In the genomic region with DNA sequence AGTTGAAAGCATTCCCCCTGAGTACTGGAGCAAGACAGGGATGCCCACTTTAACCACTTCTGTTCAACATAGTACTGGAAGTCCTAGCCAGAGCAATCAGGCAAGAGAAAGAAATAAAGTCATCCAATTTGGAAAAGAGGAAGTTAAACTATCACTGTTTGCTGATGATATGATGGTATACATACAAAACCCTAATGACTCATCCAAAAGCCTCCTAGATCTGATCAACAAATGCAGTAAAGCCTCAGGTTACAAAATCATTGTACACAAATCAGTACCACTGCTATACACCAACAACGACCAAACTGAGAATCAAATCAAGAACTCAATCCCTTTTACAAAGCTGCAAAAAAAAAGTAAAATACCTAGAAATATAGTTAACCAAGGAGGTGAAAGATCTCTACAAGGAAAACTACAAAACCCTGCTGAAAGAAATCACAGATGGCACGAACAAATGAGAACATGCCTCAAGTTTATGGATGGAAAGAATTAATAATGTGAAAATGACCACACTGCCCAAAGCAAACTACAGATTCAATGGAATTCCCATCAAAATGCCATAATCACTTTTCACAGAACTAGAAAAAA, we compare ENCODE assay signal across 22 cellular contexts. TPM values are rescaled to one million over a fixed set of nuclear protein-coding genes. Genes with fewer than 3 reads are reported as not detected.
DNase-seq lines count a peak whose midpoint lies in the region; ATAC-seq and TF ChIP-seq lines count a peak whose summit lies in the region.
"Had no signal": no experiment of that assay in that cellular context is flagged by ENCODE, and none has a peak within 500 bp of the region (broad histone marks: within the 10 kb centered on the region; RNA-seq: fewer than 3 reads in every experiment).

No MANE protein-coding gene starts in this region.

- H3K36me3 Mint-ChIP-seq in GM23338 (ENCODE audit: low read depth) (peaks cover 15% of the 10 kb centered on the region; the same call in 2 of the 3 replicates), CD14-positive monocyte (no peaks in the 10 kb centered on the region)
- peaks cover 0 to 35% (median 7%) of the 10 kb centered on the region in 5 donors for H3K36me3 Mint-ChIP-seq in naive thymus-derived CD4-positive, alpha-beta T cell

- H3K9me2 ChIP-seq in PC-3 (replicated peaks; ENCODE audit: low read length): no peaks in the 10 kb centered on the region
- no peaks in the 10 kb centered on the region for H3K9me2 ChIP-seq in GM23338 (ENCODE audit: insufficient read depth)

- H3K27ac Mint-ChIP-seq in GM23338: no peak overlapping the region
- peak overlapping the region in 1 of 9 donors; percentile 5 for H3K27ac Mint-ChIP-seq in naive thymus-derived CD4-positive, alpha-beta T cell
- H3K27ac Mint-ChIP-seq in CD14-positive monocyte: no peak overlapping the region
- H3K27ac Mint-ChIP-seq: activated naive CD4-positive, alpha-beta T cell treated with anti-CD3 and anti-CD28 coated beads, Interleukin-2, amount 50 U/mL, for 24 hours; activated T-cell treated with anti-CD3 and anti-CD28 coated beads, Interleukin-2, amount 50 U/mL, for 24 hours; CD8-positive, alpha-beta memory T cell; H9 had no signal

- H3K27ac ChIP-seq in PC-3 (ENCODE audit: low read length): no peak overlapping the region
- H3K27ac ChIP-seq in GM23338 (ENCODE audit: low read depth): no peak overlapping the region
- no peak overlapping the region for H3K27ac ChIP-seq in naive thymus-derived CD4-positive, alpha-beta T cell (ENCODE audit: low read depth, low read length)
- no peak overlapping the region for H3K27ac ChIP-seq in Peyer's patch
- H3K27ac ChIP-seq: colonic mucosa, left lung, tibial artery had no signal

- CTCF ChIA-PET in PC-3 (lab: Charles Lee): no interaction called here
- CTCF ChIA-PET in naive thymus-derived CD4-positive, alpha-beta T cell (lab: Charles Lee): no interaction called here

- H3K27me3 Mint-ChIP-seq in GM23338 (ENCODE audit: insufficient read depth, low read depth, poor library complexity) (no peaks in the 10 kb centered on the region), CD14-positive monocyte (ENCODE audit: low read depth in 3 of 3) (peaks cover 0 to 1% (median 0%) of the 10 kb centered on the region in 3 donors)
- no peaks in the 10 kb centered on the region for H3K27me3 Mint-ChIP-seq in naive thymus-derived CD4-positive, alpha-beta T cell
- H3K27me3 Mint-ChIP-seq: activated naive CD4-positive, alpha-beta T cell treated with anti-CD3 and anti-CD28 coated beads, Interleukin-2, amount 50 U/mL, for 24 hours; activated T-cell treated with anti-CD3 and anti-CD28 coated beads, Interleukin-2, amount 50 U/mL, for 24 hours; CD8-positive, alpha-beta memory T cell had no signal

- H3K9me3 Mint-ChIP-seq in GM23338 (peaks cover 5% of the 10 kb centered on the region), CD14-positive monocyte (peaks cover 4 to 21% (median 11%) of the 10 kb centered on the region in 7 donors)
- peaks cover 0 to 27% (median 10%) of the 10 kb centered on the region in 11 donors for H3K9me3 Mint-ChIP-seq in naive thymus-derived CD4-positive, alpha-beta T cell

- POLR2A ChIA-PET in PC-3 (lab: Charles Lee; ENCODE audit: unreplicated experiment): no interaction called here
- POLR2A ChIA-PET in naive thymus-derived CD4-positive, alpha-beta T cell (lab: Charles Lee): no interaction called here

- no peaks in the 10 kb centered on the region for H3K79me2 ChIP-seq in PC-3 (ENCODE audit: low read length)
- H3K79me2 ChIP-seq in GM23338 (replicated peaks; ENCODE audit: insufficient read depth): no peaks in the 10 kb centered on the region

- H3K4me3 Mint-ChIP-seq in GM23338 (no peak overlapping the region), CD14-positive monocyte (no peak overlapping the region)
- H3K4me3 Mint-ChIP-seq in naive thymus-derived CD4-positive, alpha-beta T cell: no peak overlapping the region
- H3K4me3 Mint-ChIP-seq: activated naive CD4-positive, alpha-beta T cell treated with anti-CD3 and anti-CD28 coated beads, Interleukin-2, amount 50 U/mL, for 24 hours; activated T-cell treated with anti-CD3 and anti-CD28 coated beads, Interleukin-2, amount 50 U/mL, for 24 hours; CD8-positive, alpha-beta memory T cell; H9 had no signal

- H3K4me1 ChIP-seq in PC-3 (ENCODE audit: insufficient read depth, low read length) (peaks cover 8% of the 10 kb centered on the region; the same call in 1 of the 2 replicates), GM23338 (ENCODE audit: insufficient read depth) (0 out of 2 replicates have a peak, but pooled peaks cover 3% of the 10 kb centered on the region), Peyer's patch (peaks cover 0 to 7% (median 3%) of the 10 kb centered on the region in 4 donors)
- peaks cover 18 to 20% of the 10 kb centered on the region in 2 donors for H3K4me1 ChIP-seq in naive thymus-derived CD4-positive, alpha-beta T cell (ENCODE audit: control insufficient read depth in 2 of 2, insufficient read depth in 2 of 2, low read length in 2 of 2)
- H3K4me1 ChIP-seq: colonic mucosa had no signal

- peak; percentile 51 for ATAC-seq in HG03175 (IDR thresholded peaks at IDR 0.05; ENCODE audit: unreplicated experiment)
- ATAC-seq in PC-3: peak; percentile 74
- no peak for ATAC-seq in GM23338
- ATAC-seq in naive thymus-derived CD4-positive, alpha-beta T cell: no peak
- ATAC-seq: left lung had no signal

- no TSS peak for BruUV-seq in PC-3 (replicated peaks; lab: Mats Ljungman, UMichigan)

- H3K27me3 ChIP-seq in PC-3 (ENCODE audit: low read length): no peaks in the 10 kb centered on the region
- H3K27me3 ChIP-seq in GM23338 (ENCODE audit: insufficient read depth): no peaks in the 10 kb centered on the region
- H3K27me3 ChIP-seq in naive thymus-derived CD4-positive, alpha-beta T cell (ENCODE audit: control insufficient read depth in 2 of 2, insufficient read depth in 2 of 2, low read length in 2 of 2): no peaks in the 10 kb centered on the region
- H3K27me3 ChIP-seq in Peyer's patch: no peaks in the 10 kb centered on the region
- H3K27me3 ChIP-seq: colonic mucosa, left lung, tibial artery had no signal

- no peak overlapping the region for H3K9ac ChIP-seq in PC-3 (ENCODE audit: low read length)

- TF ChIP-seq POLR2A in Peyer's patch (IDR thresholded peaks at IDR 0.05): no peak

- DNase-seq in CD1c-positive myeloid dendritic cell (ENCODE audit: extremely low spot score): peak; percentile 12
- peak; percentile 62 for DNase-seq in PC-3
- DNase-seq in fibroblast of mammary gland (ENCODE audit: low read depth): peak; percentile 5
- DNase-seq in GM23338 (ENCODE audit: low spot score): no peak
- DNase-seq in naive thymus-derived CD4-positive, alpha-beta T cell: no peak
- no peak for DNase-seq in CD14-positive monocyte (ENCODE audit: low spot score)
- no peak for DNase-seq in Peyer's patch
- DNase-seq: activated T-cell treated with anti-CD3 and anti-CD28 coated beads, Interleukin-2, amount 50 U/mL, for 24 hours; CD8-positive, alpha-beta memory T cell; colonic mucosa; foreskin melanocyte; H9; left lung; NCI-H1436; NCI-H2171; NCI-H69; nucleus accumbens; stimulated activated naive CD4-positive, alpha-beta T cell; SW 1271; tibial artery had no signal

- H3K4me3 ChIP-seq in PC-3 (ENCODE audit: low read length): no peak overlapping the region
- H3K4me3 ChIP-seq in fibroblast of mammary gland (ENCODE audit: control insufficient read depth, low read depth, low read length): no peak overlapping the region
- H3K4me3 ChIP-seq in GM23338: no peak overlapping the region
- H3K4me3 ChIP-seq in naive thymus-derived CD4-positive, alpha-beta T cell (ENCODE audit: low read length): no peak overlapping the region
- no peak overlapping the region for H3K4me3 ChIP-seq in Peyer's patch
- H3K4me3 ChIP-seq: colonic mucosa, left lung, tibial artery had no signal

- no peak overlapping the region for H2AFZ ChIP-seq in PC-3 (ENCODE audit: low read length)
- no peak overlapping the region for H2AFZ ChIP-seq in GM23338

- no peaks in the 10 kb centered on the region for H4K20me1 ChIP-seq in PC-3 (ENCODE audit: low read length)
- no peaks in the 10 kb centered on the region for H4K20me1 ChIP-seq in GM23338 (replicated peaks; ENCODE audit: insufficient read depth)

- H3K4me2 ChIP-seq in PC-3 (ENCODE audit: low read length) (peak overlapping the region; percentile 44), GM23338 (no peak overlapping the region)

- TF ChIP-seq CTCF in PC-3 (conservative IDR thresholded peaks at IDR 0.05; ENCODE audit: low read depth, low read length) (no peak), fibroblast of mammary gland (conservative IDR thresholded peaks at IDR 0.05; ENCODE audit: control insufficient read depth, insufficient read depth, low read depth, low read length) (no peak), GM23338 (conservative IDR thresholded peaks at IDR 0.05; ENCODE audit: low read depth in 2 of 2) (no peak), CD14-positive monocyte (IDR thresholded peaks at IDR 0.05) (no peak), Peyer's patch (IDR thresholded peaks at IDR 0.05) (no peak)

- H3K36me3 ChIP-seq in PC-3 (ENCODE audit: low read depth, low read length) (no peaks in the 10 kb centered on the region), GM23338 (ENCODE audit: insufficient read depth) (no peaks in the 10 kb centered on the region), Peyer's patch (no peaks in the 10 kb centered on the region)
- H3K36me3 ChIP-seq in naive thymus-derived CD4-positive, alpha-beta T cell (ENCODE audit: control insufficient read depth in 2 of 3, insufficient read depth in 3 of 3, low read length in 3 of 3): no peaks in the 10 kb centered on the region
- H3K36me3 ChIP-seq: colonic mucosa, left lung, tibial artery had no signal

- H3K4me1 Mint-ChIP-seq in GM23338 (peaks cover 6% of the 10 kb centered on the region; the same call in 2 of the 3 replicates), CD14-positive monocyte (peaks cover 13% of the 10 kb centered on the region)
- H3K4me1 Mint-ChIP-seq in naive thymus-derived CD4-positive, alpha-beta T cell: peaks cover 15 to 44% (median 30%) of the 10 kb centered on the region in 7 donors

- no peaks in the 10 kb centered on the region for H3K9me3 ChIP-seq in PC-3 (ENCODE audit: low read length)
- no peaks in the 10 kb centered on the region for H3K9me3 ChIP-seq in naive thymus-derived CD4-positive, alpha-beta T cell (ENCODE audit: control insufficient read depth in 2 of 3, low read length in 3 of 3)
- H3K9me3 ChIP-seq in Peyer's patch: no peaks in the 10 kb centered on the region
- H3K9me3 ChIP-seq: colonic mucosa had no signal

- intact Hi-C loops in PC-3 (cut with micrococcal nuclease) (no loop called here), CD14-positive monocyte (cut with micrococcal nuclease) (no loop called here)
- intact Hi-C loops in naive thymus-derived CD4-positive, alpha-beta T cell (cut with micrococcal nuclease): no loop called here

- no peaks in the 10 kb centered on the region for H3F3A ChIP-seq in PC-3 (ENCODE audit: low read length, unreplicated experiment)
- no peaks in the 10 kb centered on the region for H3F3A ChIP-seq in GM23338 (replicated peaks; ENCODE audit: low read depth)

RNA-seq across cellular contexts. Expression of a gene that starts 40.3 kb away (rescaled TPM):
- 155 and 175 TPM in 2 replicates for total RNA-seq in PC-3 (2014; rRNA removed)
- 70.6 and 73.8 TPM in 2 replicates for total RNA-seq in GM23338 (2014; rRNA removed; shearing (Covaris generic))
- 149 and 155 TPM in 2 replicates for polyA plus RNA-seq in GM23338 (2016; fragmentation: Nextera tagmentation; extraction: Ambion mirVana)
- total RNA-seq in naive thymus-derived CD4-positive, alpha-beta T cell: 10 to 100 TPM in 1 of 5 experiments, 1 to 10 TPM in 2, under 1 TPM in 1, not detected in 1; 0.81 to 14.0 (median 2.8) TPM
- 1 to 10 TPM; 3.0 to 4.0 TPM for polyA plus RNA-seq in naive thymus-derived CD4-positive, alpha-beta T cell
- 1 to 10 TPM; 3.1 to 3.4 TPM for polyA plus RNA-seq in CD14-positive monocyte
- total RNA-seq in Peyer's patch: 1 to 10 TPM in 1 of 4 donors, not detected in 3; 1.5 TPM

Comparison
In these comparisons a context has a peak if more than half of its experiments do, and no peak if none do; other contexts are left out.
1. DNase-seq: peak in CD1c-positive myeloid dendritic cell (single experiment), PC-3 (single experiment) and fibroblast of mammary gland (single experiment); none in GM23338 (single experiment), naive thymus-derived CD4-positive, alpha-beta T cell (0 of 9), CD14-positive monocyte (single experiment) and Peyer's patch (0 of 3).
2. ATAC-seq: peak in HG03175 (single experiment) and PC-3 (single experiment); none in GM23338 (single experiment) and naive thymus-derived CD4-positive, alpha-beta T cell (single experiment).